17 cellular contexts compared by ENCODE assay signal in genomic region chr20:8780926-8781325, GRCh38.
"Had no signal": no experiment of that assay in that cellular context is flagged by ENCODE, and none has a peak within 500 bp of the region (broad histone marks: within the 10 kb centered on the region; RNA-seq: fewer than 3 reads in every experiment).

No MANE protein-coding gene starts in this region.

- H3K27ac Mint-ChIP-seq: activated T-helper 17 cell treated with anti-CD3 and anti-CD28 coated beads, Interleukin-2, amount 50 U/mL, for 72 hours; naive thymus-derived CD4-positive, alpha-beta T cell; type B pancreatic cell had no signal

- H3K27me3 Mint-ChIP-seq: activated T-helper 17 cell treated with anti-CD3 and anti-CD28 coated beads, Interleukin-2, amount 50 U/mL, for 72 hours; central memory CD8-positive, alpha-beta T cell; stimulated activated naive CD8-positive, alpha-beta T cell treated with anti-CD3 and anti-CD28 coated beads, Interleukin-15, amount 100 ng/mL, for 72 hours; type B pancreatic cell had no signal

- H3K9me3 Mint-ChIP-seq: activated T-helper 17 cell treated with anti-CD3 and anti-CD28 coated beads, Interleukin-2, amount 50 U/mL, for 72 hours; central memory CD8-positive, alpha-beta T cell had no signal

- H3K36me3 ChIP-seq: brain microvascular endothelial cell, left lung, pancreas, spleen had no signal

- H3K4me3 ChIP-seq: left lung, pancreas, sigmoid colon, spleen had no signal

- H3K4me3 Mint-ChIP-seq: activated T-helper 17 cell treated with anti-CD3 and anti-CD28 coated beads, Interleukin-2, amount 50 U/mL, for 72 hours; central memory CD8-positive, alpha-beta T cell; naive thymus-derived CD4-positive, alpha-beta T cell; stimulated activated naive CD8-positive, alpha-beta T cell treated with anti-CD3 and anti-CD28 coated beads, Interleukin-15, amount 100 ng/mL, for 72 hours; type B pancreatic cell had no signal

- H3K27me3 ChIP-seq: brain microvascular endothelial cell, left lung, pancreas, sigmoid colon, spleen had no signal

- H3K4me1 ChIP-seq: left lung, pancreas, spleen had no signal

- H3K9me3 ChIP-seq: left lung, pancreas, sigmoid colon, spleen had no signal

- H3K27ac ChIP-seq: brain microvascular endothelial cell, left lung, pancreas, sigmoid colon, spleen had no signal

- DNase-seq: activated CD4-positive, alpha-beta T cell treated with anti-CD3 and anti-CD28 coated beads for 1 hour; activated CD4-positive, alpha-beta T cell treated with anti-CD3 and anti-CD28 coated beads, Interleukin-2, amount 50 U/mL, for 4 hours; activated naive CD4-positive, alpha-beta T cell treated with Interleukin-2 at 50 U/mL for 16 hours; brain microvascular endothelial cell; effector CD8-positive, alpha-beta T cell; foreskin fibroblast; hippocampal formation; left lung; mammary epithelial cell; naive thymus-derived CD4-positive, alpha-beta T cell; pancreas; sigmoid colon; spleen; stimulated activated naive CD8-positive, alpha-beta T cell treated with anti-CD3 and anti-CD28 coated beads, Interleukin-15, amount 100 ng/mL, for 72 hours had no signal

- H3K4me1 Mint-ChIP-seq: activated T-helper 17 cell treated with anti-CD3 and anti-CD28 coated beads, Interleukin-2, amount 50 U/mL, for 72 hours; central memory CD8-positive, alpha-beta T cell; naive thymus-derived CD4-positive, alpha-beta T cell; stimulated activated naive CD8-positive, alpha-beta T cell treated with anti-CD3 and anti-CD28 coated beads, Interleukin-15, amount 100 ng/mL, for 72 hours had no signal
